In the genomic region with DNA sequence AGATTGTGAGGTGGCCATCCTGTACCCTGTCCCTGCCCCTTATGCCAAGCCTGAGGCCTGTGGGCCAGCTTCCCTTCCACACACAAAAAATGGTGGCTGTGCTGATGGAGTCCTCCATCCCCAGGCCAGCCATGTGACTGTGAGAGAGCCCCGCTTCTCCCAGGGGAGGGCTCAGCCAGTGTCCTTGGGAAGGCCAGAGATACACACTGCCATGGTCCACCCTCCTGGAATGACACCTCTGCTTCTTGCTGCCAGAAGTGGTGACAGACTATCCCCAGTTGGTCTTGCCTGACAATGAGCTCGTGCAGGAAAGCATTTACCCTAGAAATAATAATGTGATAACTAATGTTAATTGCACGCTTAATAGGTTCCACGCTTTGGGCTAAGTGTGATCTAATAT, we compare ENCODE assay signal across 23 cellular contexts. TPM values are rescaled to one million over a fixed set of nuclear protein-coding genes. Genes with fewer than 3 reads are reported as not detected.
"Had no signal": no experiment of that assay in that cellular context is flagged by ENCODE, and none has a peak within 500 bp of the region (broad histone marks: within the 10 kb centered on the region; RNA-seq: fewer than 3 reads in every experiment).

No MANE protein-coding gene starts in this region.

- H3K4me1 ChIP-seq: ascending aorta, colonic mucosa, parathyroid adenoma, upper lobe of right lung had no signal

- DNase-seq: activated CD4-positive, alpha-beta T cell treated with anti-CD3 and anti-CD28 coated beads, Interleukin-2, amount 10 ng/mL, durations not matched to agents 7 days and 5 days; activated CD8-positive, alpha-beta T cell treated with anti-CD3 and anti-CD28 coated beads for 36 hours; activated T-cell treated with anti-CD3 and anti-CD28 coated beads, Interleukin-2, amount 50 U/mL, for 1 hour; brain microvascular endothelial cell; central memory CD4-positive, alpha-beta T cell; colonic mucosa; kidney glomerular epithelial cell; nucleus accumbens; stimulated activated CD4-positive, alpha-beta T cell treated with anti-CD3 and anti-CD28 coated beads, Interleukin-2, amount 100 ng/mL, for 48 hours; stimulated activated CD8-positive, alpha-beta memory T cell treated with anti-CD3 and anti-CD28 coated beads, Interleukin-4, amount 100 ng/mL, for 48 hours; stimulated activated naive CD4-positive, alpha-beta T cell; T-cell; thyroid gland; upper lobe of right lung had no signal

- H3K9me3 ChIP-seq: ascending aorta, colonic mucosa, thyroid gland, upper lobe of right lung had no signal

- ATAC-seq: activated CD4-positive, CD25-positive, alpha-beta regulatory T cell treated with anti-CD3 and anti-CD28 coated beads, Interleukin-2, amount 50 U/mL, for 24 hours; activated CD8-positive, alpha-beta T cell treated with anti-CD3 and anti-CD28 coated beads for 36 hours; activated naive CD4-positive, alpha-beta T cell treated with anti-CD3 and anti-CD28 coated beads, Interleukin-2, amount 50 U/mL, for 72 hours; T-cell had no signal

- H3K9me3 Mint-ChIP-seq: activated CD4-positive, alpha-beta T cell treated with anti-CD3 and anti-CD28 coated beads, Interleukin-2, amount 10 ng/mL, durations not matched to agents 7 days and 5 days; activated CD8-positive, alpha-beta T cell treated with anti-CD3 and anti-CD28 coated beads for 36 hours; activated naive CD4-positive, alpha-beta T cell treated with anti-CD3 and anti-CD28 coated beads, Interleukin-2, amount 50 U/mL, for 72 hours; memory B cell; nephron; T-cell; T-helper 2 cell treated with Interferon-gamma antibody and Interleukin-4, amounts not matched to agents 5 μg/mL and 100 μg/mL, for 36 hours had no signal

- H3K27me3 ChIP-seq: ascending aorta, brain microvascular endothelial cell, colonic mucosa, hepatocyte, thyroid gland, upper lobe of right lung had no signal

- H3K4me3 Mint-ChIP-seq: activated CD4-positive, alpha-beta T cell treated with anti-CD3 and anti-CD28 coated beads, Interleukin-2, amount 10 ng/mL, durations not matched to agents 7 days and 5 days; activated CD8-positive, alpha-beta T cell treated with anti-CD3 and anti-CD28 coated beads for 36 hours; memory B cell; nephron; T-cell; T-helper 2 cell treated with Interferon-gamma antibody and Interleukin-4, amounts not matched to agents 5 μg/mL and 100 μg/mL, for 36 hours had no signal

- H3K4me2 ChIP-seq: hepatocyte had no signal

- H3K9ac ChIP-seq: parathyroid adenoma had no signal

- H3K36me3 Mint-ChIP-seq: activated naive CD4-positive, alpha-beta T cell treated with anti-CD3 and anti-CD28 coated beads, Interleukin-2, amount 50 U/mL, for 72 hours; memory B cell; T-cell had no signal

- H3K79me2 ChIP-seq: hepatocyte, parathyroid adenoma had no signal

- H3K27ac Mint-ChIP-seq: activated CD4-positive, alpha-beta T cell treated with anti-CD3 and anti-CD28 coated beads, Interleukin-2, amount 10 ng/mL, durations not matched to agents 7 days and 5 days; activated CD8-positive, alpha-beta T cell treated with anti-CD3 and anti-CD28 coated beads for 36 hours; activated naive CD4-positive, alpha-beta T cell treated with anti-CD3 and anti-CD28 coated beads, Interleukin-2, amount 50 U/mL, for 72 hours; memory B cell; T-cell; T-helper 2 cell treated with Interferon-gamma antibody and Interleukin-4, amounts not matched to agents 5 μg/mL and 100 μg/mL, for 36 hours had no signal

- H2AFZ ChIP-seq: hepatocyte, parathyroid adenoma had no signal

- H3K27ac ChIP-seq: ascending aorta, brain microvascular endothelial cell, colonic mucosa, hepatocyte, parathyroid adenoma, thyroid gland, upper lobe of right lung, VCaP had no signal

- H3K4me1 Mint-ChIP-seq: activated CD4-positive, alpha-beta T cell treated with anti-CD3 and anti-CD28 coated beads, Interleukin-2, amount 10 ng/mL, durations not matched to agents 7 days and 5 days; memory B cell; T-cell had no signal

- H3K36me3 ChIP-seq: brain microvascular endothelial cell, colonic mucosa, upper lobe of right lung had no signal

- H3K4me3 ChIP-seq: ascending aorta, colonic mucosa, hepatocyte, thyroid gland, upper lobe of right lung had no signal

- H3K27me3 Mint-ChIP-seq: activated CD4-positive, alpha-beta T cell treated with anti-CD3 and anti-CD28 coated beads, Interleukin-2, amount 10 ng/mL, durations not matched to agents 7 days and 5 days; activated CD8-positive, alpha-beta T cell treated with anti-CD3 and anti-CD28 coated beads for 36 hours had no signal

RNA-seq across cellular contexts. Expression of a gene that starts 38.0 kb away (rescaled TPM):
- total RNA-seq: activated CD4-positive, alpha-beta T cell treated with anti-CD3 and anti-CD28 coated beads, Interleukin-2, amount 10 ng/mL, durations not matched to agents 7 days and 5 days had no signal
